In the genomic region with DNA sequence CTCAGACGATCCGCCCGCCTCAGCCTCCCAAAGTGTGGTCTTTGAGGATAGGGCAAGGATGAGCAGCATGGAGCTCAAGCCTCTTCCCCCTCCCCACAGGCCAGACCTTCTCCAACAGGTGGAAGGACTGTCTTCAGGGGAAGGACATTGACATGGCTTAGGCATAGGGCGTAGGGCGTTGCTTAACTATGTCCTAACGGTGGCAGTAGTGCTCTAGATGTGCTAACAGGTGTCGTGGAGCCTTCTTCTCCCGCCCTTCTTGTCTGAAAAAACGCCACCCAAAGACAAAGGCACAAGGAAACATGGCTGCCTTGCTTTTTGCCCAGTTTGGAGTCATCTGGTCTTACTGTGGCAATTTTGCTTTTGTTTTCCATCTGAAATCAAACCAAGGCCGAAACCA, we compare ENCODE assay signal across 8 cellular contexts.
DNase-seq lines count a peak whose midpoint lies in the region; ATAC-seq and TF ChIP-seq lines count a peak whose summit lies in the region.

No MANE protein-coding gene starts in this region.

- H3K9me3 ChIP-seq in ovary, result no peaks in the 10 kb centered on the region

- in situ Hi-C loops in astrocyte of the spinal cord (cut with HindIII; ENCODE audit: low sequenced_read_pairs), result no loop called here

- no peak overlapping the region for H3K27ac Mint-ChIP-seq in chondrocyte (ENCODE audit: unreplicated experiment)

- DNase-seq in astrocyte of the spinal cord (ENCODE audit: low read depth, low spot score), result peak; percentile 85
- peak; percentile 74 to 89 (median 81) for DNase-seq in ovary
- DNase-seq in chondrocyte (ENCODE audit: low spot score), result no peak
- no peak for DNase-seq in foreskin fibroblast
- no peak for DNase-seq in OCI-M1 (lab: John Stamatoyannopoulos, UW)

- 33 to 51% (median 45%) methylated on average over 10 of the region's 10 CpGs for WGBS in ovary, 3 donors

- TF ChIP-seq EP300 in ovary (IDR thresholded peaks at IDR 0.05), result no peak

- TF ChIP-seq POLR2A in ovary (IDR thresholded peaks at IDR 0.05), result no peak

- ATAC-seq in GM18861 (IDR thresholded peaks at IDR 0.05; ENCODE audit: unreplicated experiment) (peak; percentile 79), HG03159 (IDR thresholded peaks at IDR 0.05; ENCODE audit: unreplicated experiment) (peak; percentile 65), GM21619 (IDR thresholded peaks at IDR 0.05; ENCODE audit: unreplicated experiment) (no peak)

- H3K36me3 Mint-ChIP-seq in chondrocyte (ENCODE audit: low read depth), result peaks cover 6% of the 10 kb centered on the region

- TF ChIP-seq CTCF in astrocyte of the spinal cord (IDR thresholded peaks at IDR 0.05; ENCODE audit: low read depth, low read length), result peak; percentile 66
- TF ChIP-seq CTCF in ovary (IDR thresholded peaks at IDR 0.05), result peak; percentile 8 to 60 (median 58)
- no peak for TF ChIP-seq CTCF in chondrocyte (IDR thresholded peaks at IDR 0.05)
- no peak for TF ChIP-seq CTCF in foreskin fibroblast (IDR thresholded peaks at IDR 0.05; ENCODE audit: low read depth, low read length)

- H3K4me3 Mint-ChIP-seq in chondrocyte (ENCODE audit: unreplicated experiment), result no peak overlapping the region

- no peaks in the 10 kb centered on the region for H3K36me3 ChIP-seq in ovary

- H3K27me3 ChIP-seq in ovary, result no peaks in the 10 kb centered on the region

- intact Hi-C loops in ovary (cut with DNase I), result no loop called here

- H3K27me3 Mint-ChIP-seq in chondrocyte (ENCODE audit: low read depth), result no peaks in the 10 kb centered on the region

- H3K27ac ChIP-seq in ovary, result peak overlapping the region in 1 of 2 donors; percentile 52

- H3K4me3 ChIP-seq in astrocyte of the spinal cord (ENCODE audit: low read depth, low read length) (peak overlapping the region; percentile 37), ovary (peak overlapping the region; percentile 4), foreskin fibroblast (ENCODE audit: low read depth in 1 of 2, low read length in 2 of 2) (no peak overlapping the region)

- no peaks in the 10 kb centered on the region for H3K4me1 ChIP-seq in ovary (ENCODE audit: insufficient read depth)

- H3K4me1 Mint-ChIP-seq in chondrocyte (ENCODE audit: low read depth), result no peaks in the 10 kb centered on the region

- H3K9me3 Mint-ChIP-seq in chondrocyte (ENCODE audit: low read depth), result peaks cover 11% of the 10 kb centered on the region

Comparison
In these comparisons a context has a peak if more than half of its experiments do, and no peak if none do; other contexts are left out.
1. DNase-seq: peak in astrocyte of the spinal cord (single experiment) and ovary (5 of 5); none in chondrocyte (single experiment), foreskin fibroblast (0 of 2) and OCI-M1 (single experiment).
2. H3K4me3 ChIP-seq: peak in astrocyte of the spinal cord (single experiment) and ovary (single experiment); none in foreskin fibroblast (0 of 2).
3. CTCF ChIP-seq: peak in astrocyte of the spinal cord (single experiment) and ovary (3 of 3); none in chondrocyte (single experiment) and foreskin fibroblast (single experiment).